In genomic region chr4:143286733-143287570, GRCh38 we compare ENCODE assay signal across 1 cellular context.
TF ChIP-seq lines count a peak whose summit lies in the region.

No MANE protein-coding gene starts in this region.

TF ChIP-seq in SK-N-SH, 30 proteins besides CTCF, POLR2A, EP300 and RAD21 (continued from another document):
- TF ChIP-seq IRF3 (IDR thresholded peaks at IDR 0.05; ENCODE audit: low read depth, low read length) (no peak), ZBTB33 (IDR thresholded peaks at IDR 0.05; ENCODE audit: borderline replicate concordance, low read depth) (no peak), USF2 (IDR thresholded peaks at IDR 0.05; ENCODE audit: borderline replicate concordance, low read depth, low read length) (no peak), MAX (IDR thresholded peaks at IDR 0.05; ENCODE audit: low read depth) (no peak)
